16 cellular contexts compared by ENCODE assay signal in genomic region chr10:11505636-11506035, GRCh38.
DNase-seq lines count a peak whose midpoint lies in the region; ATAC-seq lines count a peak whose summit lies in the region.
"Had no signal": no experiment of that assay in that cellular context is flagged by ENCODE, and none has a peak within 500 bp of the region (broad histone marks: within the 10 kb centered on the region; RNA-seq: fewer than 3 reads in every experiment).

No MANE protein-coding gene starts in this region.

- H3K27me3 Mint-ChIP-seq in activated naive CD4-positive, alpha-beta T cell treated with anti-CD3 and anti-CD28 coated beads for 36 hours (ENCODE audit: low read depth), result no peaks in the 10 kb centered on the region
- H3K27me3 Mint-ChIP-seq in activated naive CD4-positive, alpha-beta T cell treated with anti-CD3 and anti-CD28 coated beads, Interleukin-2, amount 10 ng/mL, durations not matched to agents 7 days and 5 days, result peaks cover 3% of the 10 kb centered on the region
- no peaks in the 10 kb centered on the region for H3K27me3 Mint-ChIP-seq in memory B cell
- H3K27me3 Mint-ChIP-seq in stimulated activated naive B cell treated with anti-CD40 and anti-IgM and Interleukin-4, amounts not matched to agents 10 μg/mL and 1 μg/mL and 100 μg/mL, for 72 hours, result no peaks in the 10 kb centered on the region

- DNase-seq in activated naive CD4-positive, alpha-beta T cell treated with anti-CD3 and anti-CD28 coated beads for 36 hours, result peak; percentile 71
- no peak for DNase-seq in activated naive CD4-positive, alpha-beta T cell treated with anti-CD3 and anti-CD28 coated beads, Interleukin-2, amount 10 ng/mL, durations not matched to agents 7 days and 5 days
- DNase-seq in RKO (ENCODE audit: low spot score) (peak; percentile 25), memory B cell (ENCODE audit: low spot score in 2 of 2) (no peak), GM19238 (ENCODE audit: insufficient read length, low spot score) (no peak), NOMO-1 treated with DMSO at 0.1 percent for 48 hours (lab: John Stamatoyannopoulos, UW; ENCODE audit: unreplicated experiment) (no peak)
- peak; percentile 23 for DNase-seq in stimulated activated naive B cell treated with anti-CD40 and anti-IgM and Interleukin-4, amounts not matched to agents 10 μg/mL and 1 μg/mL and 100 μg/mL, for 72 hours
- DNase-seq: ACHN; CD8-positive, alpha-beta memory T cell; foreskin fibroblast; GM23248; NCI-H1436 treated with DMSO at 0.1 percent for 48 hours; NCI-H446; Right ventricle myocardium superior had no signal

- H3K4me1 Mint-ChIP-seq in activated naive CD4-positive, alpha-beta T cell treated with anti-CD3 and anti-CD28 coated beads for 36 hours (ENCODE audit: low read depth), result peaks cover 18% of the 10 kb centered on the region
- H3K4me1 Mint-ChIP-seq in activated naive CD4-positive, alpha-beta T cell treated with anti-CD3 and anti-CD28 coated beads, Interleukin-2, amount 10 ng/mL, durations not matched to agents 7 days and 5 days, result no peaks in the 10 kb centered on the region
- H3K4me1 Mint-ChIP-seq in memory B cell, result peaks cover 18% of the 10 kb centered on the region
- peaks cover 24 to 36% of the 10 kb centered on the region in 2 donors for H3K4me1 Mint-ChIP-seq in stimulated activated naive B cell treated with anti-CD40 and anti-IgM and Interleukin-4, amounts not matched to agents 10 μg/mL and 1 μg/mL and 100 μg/mL, for 72 hours
- H3K4me1 Mint-ChIP-seq: CD8-positive, alpha-beta memory T cell had no signal

- no peaks in the 10 kb centered on the region for H3K9me3 Mint-ChIP-seq in activated naive CD4-positive, alpha-beta T cell treated with anti-CD3 and anti-CD28 coated beads for 36 hours
- no peaks in the 10 kb centered on the region for H3K9me3 Mint-ChIP-seq in activated naive CD4-positive, alpha-beta T cell treated with anti-CD3 and anti-CD28 coated beads, Interleukin-2, amount 10 ng/mL, durations not matched to agents 7 days and 5 days
- no peaks in the 10 kb centered on the region for H3K9me3 Mint-ChIP-seq in memory B cell
- H3K9me3 Mint-ChIP-seq in stimulated activated naive B cell treated with anti-CD40 and anti-IgM and Interleukin-4, amounts not matched to agents 10 μg/mL and 1 μg/mL and 100 μg/mL, for 72 hours, result no peaks in the 10 kb centered on the region
- H3K9me3 Mint-ChIP-seq: CD8-positive, alpha-beta memory T cell; T-helper 1 cell treated with Interleukin-12 subunit alpha and Interleukin-12 subunit beta and Interleukin-4 antibody, amounts not matched to agents 30 μg/mL and 1 μg/mL, for 36 hours had no signal

- no peak for ATAC-seq in memory B cell (ENCODE audit: low read depth)
- ATAC-seq in stimulated activated naive B cell treated with anti-CD40 and anti-IgM and Interleukin-4, amounts not matched to agents 10 μg/mL and 1 μg/mL and 100 μg/mL, for 72 hours (replicated peaks), result peak; percentile 91 to 98
- no peak for ATAC-seq in HG03565 (IDR thresholded peaks at IDR 0.05; ENCODE audit: unreplicated experiment)

- peaks cover 3% of the 10 kb centered on the region for H3K36me3 Mint-ChIP-seq in activated naive CD4-positive, alpha-beta T cell treated with anti-CD3 and anti-CD28 coated beads for 36 hours (ENCODE audit: low read depth)
- no peaks in the 10 kb centered on the region for H3K36me3 Mint-ChIP-seq in activated naive CD4-positive, alpha-beta T cell treated with anti-CD3 and anti-CD28 coated beads, Interleukin-2, amount 10 ng/mL, durations not matched to agents 7 days and 5 days
- peaks cover 26% of the 10 kb centered on the region for H3K36me3 Mint-ChIP-seq in memory B cell
- H3K36me3 Mint-ChIP-seq in stimulated activated naive B cell treated with anti-CD40 and anti-IgM and Interleukin-4, amounts not matched to agents 10 μg/mL and 1 μg/mL and 100 μg/mL, for 72 hours, result peaks cover 7 to 28% of the 10 kb centered on the region in 2 donors

- intact Hi-C loops in activated naive CD4-positive, alpha-beta T cell treated with anti-CD3 and anti-CD28 coated beads for 36 hours (cut with micrococcal nuclease), result no loop called here

- CTCF ChIA-PET in activated naive CD4-positive, alpha-beta T cell treated with anti-CD3 and anti-CD28 coated beads for 36 hours (lab: Charles Lee), result interaction anchor here (1.3 to 4.0 kb wide), 5 partner anchors 8 to 255 kb away, joined by 3 to 22 read pairs (median 4); no protein-coding TSS in a partner anchor
- CTCF ChIA-PET in activated naive CD4-positive, alpha-beta T cell treated with anti-CD3 and anti-CD28 coated beads, Interleukin-2, amount 10 ng/mL, durations not matched to agents 7 days and 5 days (lab: Charles Lee), result interaction anchor here (1.3 to 2.5 kb wide), 2 partner anchors 10 to 252 kb away, joined by 5 to 16 read pairs; no protein-coding TSS in a partner anchor

- H3K27ac Mint-ChIP-seq in activated naive CD4-positive, alpha-beta T cell treated with anti-CD3 and anti-CD28 coated beads for 36 hours, result peak overlapping the region; percentile 60
- H3K27ac Mint-ChIP-seq in activated naive CD4-positive, alpha-beta T cell treated with anti-CD3 and anti-CD28 coated beads, Interleukin-2, amount 10 ng/mL, durations not matched to agents 7 days and 5 days, result no peak overlapping the region
- peak overlapping the region; percentile 66 for H3K27ac Mint-ChIP-seq in memory B cell
- H3K27ac Mint-ChIP-seq in stimulated activated naive B cell treated with anti-CD40 and anti-IgM and Interleukin-4, amounts not matched to agents 10 μg/mL and 1 μg/mL and 100 μg/mL, for 72 hours, result peak overlapping the region; percentile 93
- H3K27ac Mint-ChIP-seq: T-helper 1 cell treated with Interleukin-12 subunit alpha and Interleukin-12 subunit beta and Interleukin-4 antibody, amounts not matched to agents 30 μg/mL and 1 μg/mL, for 36 hours had no signal

- no peak overlapping the region for H3K4me3 Mint-ChIP-seq in activated naive CD4-positive, alpha-beta T cell treated with anti-CD3 and anti-CD28 coated beads for 36 hours
- H3K4me3 Mint-ChIP-seq in activated naive CD4-positive, alpha-beta T cell treated with anti-CD3 and anti-CD28 coated beads, Interleukin-2, amount 10 ng/mL, durations not matched to agents 7 days and 5 days, result no peak overlapping the region
- no peak overlapping the region for H3K4me3 Mint-ChIP-seq in memory B cell
- peak overlapping the region in 1 of 2 donors; percentile 10 for H3K4me3 Mint-ChIP-seq in stimulated activated naive B cell treated with anti-CD40 and anti-IgM and Interleukin-4, amounts not matched to agents 10 μg/mL and 1 μg/mL and 100 μg/mL, for 72 hours
- H3K4me3 Mint-ChIP-seq: CD8-positive, alpha-beta memory T cell; T-helper 1 cell treated with Interleukin-12 subunit alpha and Interleukin-12 subunit beta and Interleukin-4 antibody, amounts not matched to agents 30 μg/mL and 1 μg/mL, for 36 hours had no signal

Comparison
In these comparisons a context has a peak if more than half of its experiments do, and no peak if none do; other contexts are left out.
1. DNase-seq: peak in activated naive CD4-positive, alpha-beta T cell treated with anti-CD3 and anti-CD28 coated beads for 36 hours (single experiment), RKO (single experiment) and stimulated activated naive B cell treated with anti-CD40 and anti-IgM and Interleukin-4, amounts not matched to agents 10 μg/mL and 1 μg/mL and 100 μg/mL, for 72 hours (single experiment); none in activated naive CD4-positive, alpha-beta T cell treated with anti-CD3 and anti-CD28 coated beads, Interleukin-2, amount 10 ng/mL, durations not matched to agents 7 days and 5 days (single experiment), memory B cell (0 of 2), GM19238 (single experiment) and NOMO-1 treated with DMSO at 0.1 percent for 48 hours (single experiment).
2. ATAC-seq: peak in stimulated activated naive B cell treated with anti-CD40 and anti-IgM and Interleukin-4, amounts not matched to agents 10 μg/mL and 1 μg/mL and 100 μg/mL, for 72 hours (2 of 2); none in memory B cell (single experiment) and HG03565 (single experiment).